ENCODE assay signal across 10 cellular contexts in the genomic region with DNA sequence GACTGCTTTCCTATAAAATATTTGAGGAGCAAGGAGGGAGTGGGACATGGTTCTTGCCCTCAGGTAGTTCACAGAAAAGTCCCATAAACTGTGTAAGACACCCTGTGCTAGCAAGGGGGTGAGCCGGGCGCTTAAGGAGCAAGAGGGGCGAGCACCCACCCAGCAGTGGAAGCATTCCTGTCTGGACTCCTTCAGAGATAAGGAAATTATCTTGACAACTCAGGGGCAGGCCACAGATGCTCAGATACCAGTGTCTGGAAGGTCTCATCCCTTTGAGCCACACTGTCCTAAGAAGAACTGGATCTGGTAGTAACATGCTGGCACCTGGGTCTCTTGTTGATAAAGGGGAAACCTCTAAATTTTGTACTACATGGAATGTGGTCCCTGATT. TPM values are rescaled to one million over a fixed set of nuclear protein-coding genes. Genes with fewer than 3 reads are reported as not detected.
DNase-seq lines count a peak whose midpoint lies in the region; ATAC-seq, FAIRE-seq and TF ChIP-seq lines count a peak whose summit lies in the region.
"Had no signal": no experiment of that assay in that cellular context is flagged by ENCODE, and none has a peak within 500 bp of the region (broad histone marks: within the 10 kb centered on the region; RNA-seq: fewer than 3 reads in every experiment).

No MANE protein-coding gene starts in this region.

- no peak for FAIRE-seq in pancreas (lab: Jason Lieb, UNC)

- H3K27me3 ChIP-seq in RWPE2 (ENCODE audit: insufficient read depth, poor library complexity, severe bottlenecking) (no peaks in the 10 kb centered on the region), endodermal cell (ENCODE audit: control insufficient read depth, insufficient read depth, low read length, poor library complexity, severe bottlenecking) (no peaks in the 10 kb centered on the region), pancreas (no peaks in the 10 kb centered on the region)

- H3K36me3 ChIP-seq in RWPE2 (ENCODE audit: low read depth): peaks cover 58% of the 10 kb centered on the region
- H3K36me3 ChIP-seq in endodermal cell (ENCODE audit: control insufficient read depth, insufficient read depth, low read length): peaks cover 80% of the 10 kb centered on the region
- peaks cover 0 to 9% (median 0%) of the 10 kb centered on the region in 3 donors for H3K36me3 ChIP-seq in pancreas

- no peaks in the 10 kb centered on the region for H3K9me3 Mint-ChIP-seq in endodermal cell

- H3K4me1 ChIP-seq in RWPE2 (ENCODE audit: insufficient read depth, poor library complexity, severe bottlenecking): peaks cover 41% of the 10 kb centered on the region
- H3K4me1 ChIP-seq in endodermal cell (ENCODE audit: control insufficient read depth, insufficient read depth, low read length): peaks cover 3% of the 10 kb centered on the region
- peaks cover 7 to 18% (median 11%) of the 10 kb centered on the region in 3 donors for H3K4me1 ChIP-seq in pancreas

- H3K27ac ChIP-seq in C4-2B: peak overlapping the region; percentile 30
- peak overlapping the region; percentile 80 for H3K27ac ChIP-seq in RWPE2 (ENCODE audit: poor library complexity, severe bottlenecking)
- H3K27ac ChIP-seq in endodermal cell (ENCODE audit: low read depth, low read length): no peak overlapping the region
- H3K27ac ChIP-seq in pancreas: peak overlapping the region in 3 of 4 donors; percentile 1 to 13 (median 10)

- H3K27me3 Mint-ChIP-seq in endodermal cell (ENCODE audit: insufficient read depth): no peaks in the 10 kb centered on the region

- H3K27ac Mint-ChIP-seq in endodermal cell: peak overlapping the region; percentile 92

- no peak overlapping the region for H3K9ac ChIP-seq in endodermal cell (ENCODE audit: extremely low read depth, low read length, poor library complexity, severe bottlenecking)

- no peak overlapping the region for H3K4me3 Mint-ChIP-seq in endodermal cell

- WGBS in endodermal cell (ENCODE audit: insufficient coverage in 1 of 2, insufficient read length in 1 of 2), 2 experiments: 90 to 95% methylated on average over 3 of the region's 3 CpGs
- 76 to 79% methylated on average over 3 of the region's 3 CpGs for WGBS in pancreas, 2 donors

- TF ChIP-seq CTCF in C4-2B (conservative IDR thresholded peaks at IDR 0.05) (no peak), RWPE2 (IDR thresholded peaks at IDR 0.05; ENCODE audit: poor library complexity, severe bottlenecking) (no peak), endodermal cell (conservative IDR thresholded peaks at IDR 0.05) (no peak), pancreas (IDR thresholded peaks at IDR 0.05) (no peak)

- H3K4me3 ChIP-seq in RWPE2 (ENCODE audit: severe bottlenecking): no peak overlapping the region
- no peak overlapping the region for H3K4me3 ChIP-seq in endodermal cell (ENCODE audit: low read length)
- no peak overlapping the region for H3K4me3 ChIP-seq in pancreas

- H3K36me3 Mint-ChIP-seq in endodermal cell (ENCODE audit: low read depth): peaks cover 57% of the 10 kb centered on the region

- intact Hi-C loops in pancreas (cut with DNase I): no loop called here

- no peak for ATAC-seq in RWPE2 (ENCODE audit: low read depth)
- ATAC-seq in pancreas: peak in 1 of 4 donors; percentile 3
- ATAC-seq in GM18517 (IDR thresholded peaks at IDR 0.05; ENCODE audit: unreplicated experiment): no peak

- peaks cover 51% of the 10 kb centered on the region for H3K4me1 Mint-ChIP-seq in endodermal cell

- no peak for DNase-seq in RWPE2 (ENCODE audit: low spot score)
- no peak for DNase-seq in endodermal cell
- no peak for DNase-seq in pancreas
- no peak for DNase-seq in NCI-H345 (lab: John Stamatoyannopoulos, UW)
- no peak for DNase-seq in kidney tubule cell (ENCODE audit: low spot score)
- no peak for DNase-seq in activated T-cell treated with anti-CD3 and anti-CD28 coated beads for 4 hours
- DNase-seq: central memory CD4-positive, alpha-beta T cell; NCI-H524 had no signal

- no peaks in the 10 kb centered on the region for H3K9me3 ChIP-seq in RWPE2 (ENCODE audit: severe bottlenecking)
- H3K9me3 ChIP-seq in endodermal cell (ENCODE audit: control insufficient read depth, low read length): no peaks in the 10 kb centered on the region
- no peaks in the 10 kb centered on the region for H3K9me3 ChIP-seq in pancreas

RNA-seq across cellular contexts. Expression of a gene that starts 19.3 kb away (rescaled TPM):
- 100 to 1,000 TPM; 236 to 238 TPM for total RNA-seq in endodermal cell
- 221 TPM for polyA plus RNA-seq in endodermal cell (2013, experiment 1 of 2)
- 214 TPM for polyA plus RNA-seq in endodermal cell (2013, experiment 2 of 2)
- 100 to 1,000 TPM in 1 of 6 donors, 10 to 100 TPM in 5; 62.7 to 137 (median 81.8) TPM for total RNA-seq in pancreas
- polyA plus RNA-seq in pancreas: 100 to 1,000 TPM in 1 of 2 donors, 10 to 100 TPM in 1; 92.7 to 149 TPM

RNA-seq across cellular contexts. Expression of a gene that starts 44.9 kb away (rescaled TPM):
- total RNA-seq in endodermal cell (10 to 100 TPM; 19.9 to 22.2 TPM), pancreas (1 to 10 TPM; 5.9 to 9.9 (median 8.2) TPM)
- 24.4 TPM for polyA plus RNA-seq in endodermal cell (2013, experiment 1 of 2)
- 22.3 TPM for polyA plus RNA-seq in endodermal cell (2013, experiment 2 of 2)
- polyA plus RNA-seq in pancreas: 1 to 10 TPM; 3.2 to 4.7 TPM

RNA-seq across cellular contexts. Expression of a gene that starts 54.1 kb away (rescaled TPM):
- total RNA-seq in endodermal cell (10 to 100 TPM; 22.7 to 24.5 TPM), pancreas (10 to 100 TPM in 3 of 6 donors, 1 to 10 TPM in 3; 7.8 to 15.3 (median 9.9) TPM)
- 22.6 TPM for polyA plus RNA-seq in endodermal cell (2013, experiment 1 of 2)
- polyA plus RNA-seq in endodermal cell (2013, experiment 2 of 2): 17.2 TPM
- polyA plus RNA-seq in pancreas: 10 to 100 TPM in 1 of 2 donors, 1 to 10 TPM in 1; 10.0 to 16.7 TPM
